Comparison of ENCODE assay signal across 8 cellular contexts in the genomic region with DNA sequence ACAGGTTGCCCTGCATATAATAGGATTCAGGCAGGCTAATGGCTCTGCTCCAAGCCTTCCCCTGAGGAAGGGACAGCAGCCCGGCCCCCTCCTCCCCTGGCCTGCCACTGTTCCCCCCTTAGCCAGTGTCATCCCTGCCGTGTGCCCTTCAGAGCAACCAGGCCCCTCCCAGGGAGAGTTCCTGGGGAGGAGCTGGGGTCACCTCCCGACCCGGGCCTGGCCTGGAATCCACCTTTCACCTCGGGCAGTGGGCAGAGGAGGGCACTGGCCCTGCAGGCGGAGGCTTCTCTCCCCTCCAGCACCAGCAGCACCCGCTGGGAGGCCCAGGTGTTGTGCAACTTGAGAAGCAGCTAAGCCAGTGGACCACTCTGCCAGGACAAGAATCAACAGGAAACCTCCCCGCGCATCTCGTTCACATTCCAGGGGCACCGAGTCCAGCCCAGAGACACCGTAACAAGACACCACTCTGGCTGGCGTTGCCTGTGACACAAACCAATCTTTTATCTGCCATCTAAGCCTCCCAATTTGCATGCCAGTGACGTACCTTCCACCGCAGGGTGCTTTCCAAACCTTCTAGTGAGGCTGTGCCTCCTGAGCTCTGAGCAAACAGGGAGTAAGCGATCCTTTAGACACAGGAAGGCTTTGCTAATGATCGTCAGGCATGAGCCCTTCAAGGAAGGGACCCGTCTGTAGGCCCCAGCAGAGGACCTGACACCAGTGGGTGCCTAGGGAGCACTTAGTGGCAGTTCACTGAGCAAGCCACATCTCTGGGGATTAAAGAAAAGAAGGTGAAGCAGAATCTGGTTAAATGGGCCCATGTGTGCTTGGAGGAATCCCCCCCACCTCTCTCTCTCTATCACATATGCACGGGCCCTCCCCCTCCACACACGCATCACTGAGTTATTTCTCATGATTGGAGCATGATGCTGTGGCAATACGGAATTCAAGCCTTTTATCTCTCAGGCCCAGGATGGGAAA.
DNase-seq lines count a peak whose midpoint lies in the region; ATAC-seq lines count a peak whose summit lies in the region.

No MANE protein-coding gene starts in this region.

- peak; percentile 17 for DNase-seq in activated CD8-positive, alpha-beta memory T cell treated with anti-CD3 and anti-CD28 coated beads, Interleukin-2, amount 50 U/mL, for 24 hours (ENCODE audit: extremely low read depth)
- DNase-seq in activated CD8-positive, alpha-beta memory T cell treated with anti-CD3 and anti-CD28 coated beads, Interleukin-2, amount 50 U/mL, for 4 hours, result no peak
- DNase-seq in NCI-H2171 (lab: John Stamatoyannopoulos, UW), result peak; percentile 96
- peak; percentile 26 for DNase-seq in activated CD4-positive, alpha-beta T cell treated with anti-CD3 and anti-CD28 coated beads, Interleukin-2, amount 50 U/mL, for 1 hour
- DNase-seq in left cardiac atrium, result peak; percentile 50
- peak; percentile 19 for DNase-seq in stimulated activated CD4-positive, alpha-beta T cell treated with anti-CD3 and anti-CD28 coated beads, Interleukin-12 subunit alpha, Interleukin-12 subunit beta, amount 100 ng/mL, for 4 hours
- DNase-seq in NCI-H774 (lab: John Stamatoyannopoulos, UW), result no peak

- ATAC-seq in HG02943 (IDR thresholded peaks at IDR 0.05; ENCODE audit: low read depth, unreplicated experiment) (peak; percentile 66), left cardiac atrium (peak; percentile 35 to 70)

- intact Hi-C loops in left cardiac atrium (cut with DNase I), result no loop called here

Comparison
In these comparisons a context has a peak if more than half of its experiments do, and no peak if none do; other contexts are left out.
1. DNase-seq: peak in activated CD8-positive, alpha-beta memory T cell treated with anti-CD3 and anti-CD28 coated beads, Interleukin-2, amount 50 U/mL, for 24 hours (single experiment), NCI-H2171 (single experiment), activated CD4-positive, alpha-beta T cell treated with anti-CD3 and anti-CD28 coated beads, Interleukin-2, amount 50 U/mL, for 1 hour (single experiment), left cardiac atrium (single experiment) and stimulated activated CD4-positive, alpha-beta T cell treated with anti-CD3 and anti-CD28 coated beads, Interleukin-12 subunit alpha, Interleukin-12 subunit beta, amount 100 ng/mL, for 4 hours (single experiment); none in activated CD8-positive, alpha-beta memory T cell treated with anti-CD3 and anti-CD28 coated beads, Interleukin-2, amount 50 U/mL, for 4 hours (single experiment) and NCI-H774 (single experiment).